ENCODE assay signal across 28 cellular contexts in the genomic region with DNA sequence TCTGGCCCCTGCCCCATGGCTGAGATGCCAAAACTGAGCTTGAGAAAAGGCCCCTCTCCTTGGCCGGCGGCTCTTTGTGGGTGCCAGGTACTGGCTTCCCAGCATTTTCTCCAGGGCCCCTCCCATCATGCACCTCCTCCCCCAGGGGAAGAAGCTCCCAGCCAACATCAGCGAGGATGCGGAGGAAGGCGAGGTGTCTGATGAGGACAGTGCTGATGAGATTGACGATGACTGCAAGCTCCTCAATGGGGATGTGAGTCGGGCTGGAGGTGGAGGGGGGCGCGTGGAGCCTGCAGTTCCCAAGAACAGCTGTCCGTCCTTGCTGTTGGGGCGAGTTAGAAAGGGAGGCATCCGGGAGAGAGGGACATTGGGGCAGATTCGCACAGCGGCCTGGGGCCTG. TPM values are rescaled to one million over a fixed set of nuclear protein-coding genes. Genes with fewer than 3 reads are reported as not detected.
"Had no signal": no experiment of that assay in that cellular context is flagged by ENCODE, and none has a peak within 500 bp of the region (broad histone marks: within the 10 kb centered on the region; RNA-seq: fewer than 3 reads in every experiment).

No MANE protein-coding gene starts in this region.

- H3K27ac ChIP-seq: left lung, lower lobe of right lung, pancreas, psoas muscle, right atrium auricular region, right lobe of liver, stomach, testis, thyroid gland, transverse colon, upper lobe of left lung, vagina had no signal

- H3K27me3 Mint-ChIP-seq: naive B cell; stimulated activated memory B cell treated with anti-CD40 and anti-IgM and Interleukin-4, amounts not matched to agents 10 μg/mL and 1 μg/mL and 100 μg/mL, for 72 hours had no signal

- H3K4me3 Mint-ChIP-seq: immature natural killer cell; naive B cell; natural killer cell; nephron progenitor cell; stimulated activated memory B cell treated with anti-CD40 and anti-IgM and Interleukin-4, amounts not matched to agents 10 μg/mL and 1 μg/mL and 100 μg/mL, for 72 hours had no signal

- DNase-seq: immature natural killer cell; kidney; left colon; left lung; lower lobe of right lung; mammary epithelial cell; mesenchymal stem cell; naive B cell; natural killer cell; nephron progenitor cell; pancreas; psoas muscle; right lobe of liver; stimulated activated CD4-positive, alpha-beta T cell treated with anti-CD3 and anti-CD28 coated beads, Interleukin-1b, Interleukin-23, amount 100 ng/mL, for 48 hours; stimulated activated CD4-positive, alpha-beta T cell treated with anti-CD3 and anti-CD28 coated beads, Interleukin-2, amount 100 ng/mL, for 48 hours; stimulated activated CD4-positive, alpha-beta T cell treated with anti-CD3 and anti-CD28 coated beads, Interleukin-4, amount 100 ng/mL, for 4 hours; stimulated activated CD8-positive, alpha-beta memory T cell treated with anti-CD3 and anti-CD28 coated beads, Interleukin-4, amount 100 ng/mL, for 48 hours; stimulated activated naive CD8-positive, alpha-beta T cell treated with anti-CD3 and anti-CD28 coated beads, Interleukin-15, Interleukin-2, amounts not matched to agents 100 U/mL and 50 U/mL, for 24 hours; stomach; testis; thyroid gland; transverse colon; upper lobe of left lung had no signal

- H3K27ac Mint-ChIP-seq: immature natural killer cell; natural killer cell; nephron progenitor cell; stimulated activated memory B cell treated with anti-CD40 and anti-IgM and Interleukin-4, amounts not matched to agents 10 μg/mL and 1 μg/mL and 100 μg/mL, for 72 hours had no signal

RNA-seq across cellular contexts. Expression of a gene that starts 40.4 kb away (rescaled TPM):
- total RNA-seq: mammary epithelial cell, natural killer cell, osteoblast, renal cortical epithelial cell, right atrium auricular region, thyroid gland, vagina had no signal
